In the genomic region with DNA sequence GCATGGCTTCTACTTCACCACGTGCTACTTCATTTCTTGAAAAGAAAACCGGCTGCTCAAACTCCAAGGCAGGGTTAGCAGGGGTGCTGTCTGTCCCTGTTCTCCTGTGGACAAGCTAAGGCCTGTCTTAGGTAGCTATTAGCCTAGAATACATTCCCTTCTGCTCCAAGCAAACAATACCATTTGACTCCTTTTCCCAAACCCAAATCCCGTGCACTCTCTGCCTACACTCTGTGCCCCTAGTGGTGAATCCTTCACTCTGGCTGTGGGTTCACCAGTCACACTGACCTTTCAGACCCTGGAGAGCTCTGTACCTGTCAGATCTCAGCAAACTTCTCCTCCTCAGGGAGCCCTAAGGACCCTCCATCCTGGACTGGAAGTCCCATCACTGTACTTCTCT, we compare ENCODE assay signal across 25 cellular contexts.
DNase-seq lines count a peak whose midpoint lies in the region; ATAC-seq, FAIRE-seq and TF ChIP-seq lines count a peak whose summit lies in the region.
"Had no signal": no experiment of that assay in that cellular context is flagged by ENCODE, and none has a peak within 500 bp of the region (broad histone marks: within the 10 kb centered on the region; RNA-seq: fewer than 3 reads in every experiment).

No MANE protein-coding gene starts in this region.

- H3K23me2 ChIP-seq in H9 (ENCODE audit: insufficient read length, low read depth, low read length, poor library complexity, severe bottlenecking) = no peaks in the 10 kb centered on the region

- H3K4me1 ChIP-seq in H9 (ENCODE audit: insufficient read depth, low read length) = peaks cover 20% of the 10 kb centered on the region
- H3K4me1 ChIP-seq in mesendoderm (ENCODE audit: control insufficient read depth, low read depth, low read length) = peaks cover 6% of the 10 kb centered on the region
- H3K4me1 ChIP-seq in pancreas = no peaks in the 10 kb centered on the region
- H3K4me1 ChIP-seq: lower lobe of right lung, sigmoid colon had no signal

- no peak overlapping the region for H2BK12ac ChIP-seq in H9 (ENCODE audit: insufficient read length, low read depth, low read length)

- H3K4me3 ChIP-seq in AG09309 (ENCODE audit: control insufficient read depth, low read depth, low read length) (no peak overlapping the region), mesendoderm (ENCODE audit: low read length) (no peak overlapping the region), pancreas (no peak overlapping the region)
- H3K4me3 ChIP-seq: lower lobe of right lung, sigmoid colon, thoracic aorta had no signal

- no peak overlapping the region for H3K23ac ChIP-seq in H9 (ENCODE audit: insufficient read length, low read depth, low read length)
- H3K23ac ChIP-seq in mesendoderm (ENCODE audit: low read length) = no peak overlapping the region

- H4K8ac ChIP-seq in H9 (replicated peaks; ENCODE audit: insufficient read length, low read depth, low read length) (no peak overlapping the region), mesendoderm (ENCODE audit: low read depth, low read length) (no peak overlapping the region)

- H3K79me1 ChIP-seq in H9 (ENCODE audit: insufficient read depth, low read depth, low read length, poor library complexity, severe bottlenecking) (no peaks in the 10 kb centered on the region), mesendoderm (ENCODE audit: low read length) (no peaks in the 10 kb centered on the region)

- no peaks in the 10 kb centered on the region for H3K27me3 ChIP-seq in H9 (ENCODE audit: insufficient read depth, low read length)
- no peaks in the 10 kb centered on the region for H3K27me3 ChIP-seq in mesendoderm (ENCODE audit: insufficient read depth, low read length, poor library complexity)
- no peaks in the 10 kb centered on the region for H3K27me3 ChIP-seq in pancreas
- H3K27me3 ChIP-seq: sigmoid colon had no signal

- H3K18ac ChIP-seq in H9 (ENCODE audit: insufficient read length, low read depth, low read length) (no peak overlapping the region), mesendoderm (ENCODE audit: low read length) (no peak overlapping the region)

- H2BK20ac ChIP-seq in H9 (ENCODE audit: low read depth, low read length, poor library complexity, severe bottlenecking) = no peak overlapping the region

- H2AK5ac ChIP-seq in H9 (ENCODE audit: insufficient read length, low read length) (no peak overlapping the region), mesendoderm (ENCODE audit: low read length) (no peak overlapping the region)

- CTCF ChIA-PET in WTC11 (lab: Charles Lee) = interaction anchor here (0.6 to 1.6 kb wide), 8 partner anchors 9 to 85 kb away, joined by 3 to 9 read pairs (median 4); no protein-coding TSS in a partner anchor

- no CpG with 5 or more reads among the region's 3 CpGs for whole genome bisulfite sequencing in H9 (ENCODE audit: extremely low coverage, insufficient read length, low lambda C conversion rate)
- no CpG with 5 or more reads among the region's 3 CpGs for WGBS in mesendoderm (ENCODE audit: extremely low coverage, insufficient coverage, low lambda C conversion rate)
- WGBS in pancreas, 2 donors = 73 to 86% methylated on average over 3 of the region's 3 CpGs

- no peak overlapping the region for H3K14ac ChIP-seq in H9 (ENCODE audit: insufficient read depth, low read length)

- H4K20me1 ChIP-seq in H9 (ENCODE audit: control insufficient read depth, insufficient read depth, insufficient read length) = no peaks in the 10 kb centered on the region

- TF ChIP-seq CTCF in AG09309 (IDR thresholded peaks at IDR 0.05; ENCODE audit: control insufficient read depth, insufficient read depth, low read depth, low read length, missing control alignments) (peak; percentile 8), H9 (conservative IDR thresholded peaks at IDR 0.05) (peak; percentile 63; the same call in 2 of the 3 replicates), WTC11 (IDR thresholded peaks at IDR 0.05) (no peak), pancreas (IDR thresholded peaks at IDR 0.05) (no peak)

- H2BK120ac ChIP-seq in H9 (ENCODE audit: low read depth, low read length, poor library complexity, severe bottlenecking) (no peak overlapping the region), mesendoderm (ENCODE audit: low read depth, low read length) (no peak overlapping the region)

- no peak overlapping the region for H2AFZ ChIP-seq in H9 (ENCODE audit: low read length)

- H3K9me3 ChIP-seq in H9 (ENCODE audit: control insufficient read depth, low read depth, low read length) = no peaks in the 10 kb centered on the region
- no peaks in the 10 kb centered on the region for H3K9me3 ChIP-seq in pancreas
- H3K9me3 ChIP-seq: lower lobe of right lung, sigmoid colon, thoracic aorta had no signal

- H3K9me3 Mint-ChIP-seq in H9 (peaks cover 11 to 16% of the 10 kb centered on the region in 2 experiments), WTC11 (peaks cover 22% of the 10 kb centered on the region)

- intact Hi-C loops in pancreas (cut with DNase I) = no loop called here

- no peak overlapping the region for H3K56ac ChIP-seq in H9 (ENCODE audit: insufficient read length, low read depth, low read length)
- H3K56ac ChIP-seq in mesendoderm (ENCODE audit: low read length) = no peak overlapping the region

- H2BK15ac ChIP-seq in H9 (ENCODE audit: low read depth, low read length) (no peak overlapping the region), mesendoderm (replicated peaks; ENCODE audit: low read depth) (no peak overlapping the region)

- DNase-seq in AG09309 (ENCODE audit: low read depth) = no peak
- no peak for DNase-seq in H9
- no peak for DNase-seq in WTC11 (ENCODE audit: low spot score)
- DNase-seq in mesendoderm = peak; percentile 50
- no peak for DNase-seq in NCI-H1417 treated with DMSO at 0.1 percent for 48 hours (lab: John Stamatoyannopoulos, UW)
- DNase-seq in pancreas = no peak
- DNase-seq in DMS79 treated with DMSO at 0.1 percent for 48 hours (lab: John Stamatoyannopoulos, UW) = no peak
- DNase-seq in T1000 (lab: John Stamatoyannopoulos, UW) = no peak
- DNase-seq: activated CD4-positive, alpha-beta T cell treated with anti-CD3 and anti-CD28 coated beads for 48 hours; activated CD8-positive, alpha-beta memory T cell treated with anti-CD3 and anti-CD28 coated beads, Interleukin-2, amount 10 ng/mL, durations not matched to agents 7 days and 5 days; CD4-positive, alpha-beta T cell; H7; islet precursor cell; Karpas-422; lower lobe of right lung; NCI-H1048; NCI-H1930; RPMI8226; sigmoid colon; SW 1271 had no signal

- no peak overlapping the region for H2BK5ac ChIP-seq in H9 (ENCODE audit: insufficient read length, low read length)
- H2BK5ac ChIP-seq in mesendoderm (ENCODE audit: low read length) = no peak overlapping the region

- H4K5ac ChIP-seq in H9 (ENCODE audit: insufficient read length, low read depth, low read length) = no peak overlapping the region
- H4K5ac ChIP-seq in mesendoderm (ENCODE audit: low read length) = no peak overlapping the region

- H3K9ac ChIP-seq in H9 (ENCODE audit: extremely low read depth, insufficient read length, low read length) (no peak overlapping the region), mesendoderm (ENCODE audit: low read length) (no peak overlapping the region)

- H3K27ac Mint-ChIP-seq in H9 (peak overlapping the region in 1 of 3 experiments; percentile 80; a peak in 3 of 7 replicates), WTC11 (peak overlapping the region; percentile 17; the same call in 1 of the 2 replicates)
- H3K27ac Mint-ChIP-seq: activated CD8-positive, alpha-beta memory T cell treated with anti-CD3 and anti-CD28 coated beads, Interleukin-2, amount 10 ng/mL, durations not matched to agents 7 days and 5 days; activated naive CD8-positive, alpha-beta T cell; activated T-helper 17 cell treated with anti-CD3 and anti-CD28 coated beads, Interleukin-2, amount 50 U/mL, for 72 hours; CD4-positive, alpha-beta T cell had no signal

- no peak overlapping the region for H3K4ac ChIP-seq in H9 (ENCODE audit: low read depth, low read length)
- H3K4ac ChIP-seq in mesendoderm (ENCODE audit: low read depth, low read length) = no peak overlapping the region

- H3K27ac ChIP-seq in H9 (ENCODE audit: insufficient read length, low read depth, low read length) = no peak overlapping the region
- H3K27ac ChIP-seq in mesendoderm (ENCODE audit: low read depth, low read length) = no peak overlapping the region
- H3K27ac ChIP-seq in pancreas = no peak overlapping the region
- H3K27ac ChIP-seq: lower lobe of right lung, sigmoid colon, thoracic aorta had no signal

- no peak for FAIRE-seq in pancreas (lab: Jason Lieb, UNC)
- FAIRE-seq: astrocyte, TTC549 had no signal

- POLR2A ChIA-PET in WTC11 (lab: Charles Lee) = no interaction called here

- H3K4me1 Mint-ChIP-seq in H9 (peaks cover 51% of the 10 kb centered on the region in 2 experiments), WTC11 (peaks cover 46% of the 10 kb centered on the region)
- H3K4me1 Mint-ChIP-seq: activated CD8-positive, alpha-beta memory T cell treated with anti-CD3 and anti-CD28 coated beads, Interleukin-2, amount 10 ng/mL, durations not matched to agents 7 days and 5 days; activated T-helper 17 cell treated with anti-CD3 and anti-CD28 coated beads, Interleukin-2, amount 50 U/mL, for 72 hours had no signal

- H3K27me3 Mint-ChIP-seq in H9 (ENCODE audit: low read depth) (no peaks in the 10 kb centered on the region; the same call in 1 of the 2 replicates), WTC11 (ENCODE audit: low read depth) (no peaks in the 10 kb centered on the region; the same call in 1 of the 2 replicates)
- H3K27me3 Mint-ChIP-seq: activated CD8-positive, alpha-beta memory T cell treated with anti-CD3 and anti-CD28 coated beads, Interleukin-2, amount 10 ng/mL, durations not matched to agents 7 days and 5 days; activated naive CD8-positive, alpha-beta T cell had no signal

- peaks cover 8 to 13% (median 10%) of the 10 kb centered on the region in 3 experiments; a peak in 6 of 7 replicates for H3K36me3 Mint-ChIP-seq in H9 (ENCODE audit: insufficient read depth in 1 of 3, low read depth in 3 of 3)
- peaks cover 18% of the 10 kb centered on the region for H3K36me3 Mint-ChIP-seq in WTC11
- H3K36me3 Mint-ChIP-seq: activated CD8-positive, alpha-beta memory T cell treated with anti-CD3 and anti-CD28 coated beads, Interleukin-2, amount 10 ng/mL, durations not matched to agents 7 days and 5 days; activated naive CD8-positive, alpha-beta T cell had no signal

- ATAC-seq in WTC11 (peak; percentile 65), pancreas (no peak)
- ATAC-seq: activated CD8-positive, alpha-beta memory T cell treated with anti-CD3 and anti-CD28 coated beads, Interleukin-2, amount 10 ng/mL, durations not matched to agents 7 days and 5 days; activated T-helper 17 cell treated with anti-CD3 and anti-CD28 coated beads, Interleukin-2, amount 50 U/mL, for 72 hours; lower lobe of right lung had no signal

- no peaks in the 10 kb centered on the region for H3K36me3 ChIP-seq in mesendoderm (ENCODE audit: control insufficient read depth, insufficient read depth, low read length)
- H3K36me3 ChIP-seq in pancreas = no peaks in the 10 kb centered on the region
- H3K36me3 ChIP-seq: lower lobe of right lung, sigmoid colon, thoracic aorta had no signal

- no peak overlapping the region for H4K91ac ChIP-seq in H9 (ENCODE audit: insufficient read length, low read depth, low read length)

- H3T11ph ChIP-seq in H9 (ENCODE audit: low read length) = no peak overlapping the region

- H3K4me3 Mint-ChIP-seq in H9 = no peak overlapping the region; a peak in 1 of 5 replicates
- no peak overlapping the region for H3K4me3 Mint-ChIP-seq in WTC11
- H3K4me3 Mint-ChIP-seq: activated CD8-positive, alpha-beta memory T cell treated with anti-CD3 and anti-CD28 coated beads, Interleukin-2, amount 10 ng/mL, durations not matched to agents 7 days and 5 days; activated naive CD8-positive, alpha-beta T cell; activated T-helper 17 cell treated with anti-CD3 and anti-CD28 coated beads, Interleukin-2, amount 50 U/mL, for 72 hours; CD4-positive, alpha-beta T cell had no signal

- H3K79me2 ChIP-seq in H9 (ENCODE audit: insufficient read depth, low read length) (no peaks in the 10 kb centered on the region), mesendoderm (ENCODE audit: control insufficient read depth, insufficient read depth, low read length) (no peaks in the 10 kb centered on the region)

- H3K4me2 ChIP-seq in H9 (ENCODE audit: insufficient read depth, insufficient read length, low read length) = no peak overlapping the region
- H3K4me2 ChIP-seq in mesendoderm (ENCODE audit: low read length) = no peak overlapping the region

Comparison
In these comparisons a context has a peak if more than half of its experiments do, and no peak if none do; other contexts are left out.
1. CTCF ChIP-seq: peak in AG09309 (single experiment) and H9 (single experiment); none in WTC11 (single experiment) and pancreas (0 of 4).